ENCODE assay signal across 26 cellular contexts in the genomic region with DNA sequence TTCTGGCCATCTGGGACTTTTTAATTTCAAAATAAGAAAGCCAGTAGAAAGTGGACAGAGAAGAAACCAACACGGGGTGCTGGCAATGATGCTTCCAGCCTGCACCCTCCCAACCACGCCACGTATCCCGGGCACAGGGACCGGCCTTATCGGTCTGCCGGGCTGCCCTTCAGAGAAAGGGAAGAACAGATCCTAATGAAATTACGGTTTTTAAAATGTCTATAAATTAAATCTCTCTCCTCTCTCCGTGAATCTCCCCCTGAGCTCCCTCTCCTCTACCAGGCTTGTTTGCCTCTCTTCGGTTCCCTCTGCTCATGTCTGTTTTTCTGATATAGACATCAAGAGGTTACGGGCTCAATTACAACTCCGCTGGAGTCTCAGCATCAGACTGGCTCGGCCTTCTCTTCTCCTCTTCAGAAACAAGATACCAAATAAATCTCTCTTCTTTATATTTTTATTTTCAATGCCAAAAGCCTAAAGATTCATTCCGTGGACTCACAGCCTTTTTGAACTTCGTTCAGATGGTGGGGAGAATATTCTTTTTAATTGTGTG. TPM values are rescaled to one million over a fixed set of nuclear protein-coding genes. Genes with fewer than 3 reads are reported as not detected.
A peak's percentile ranks its signal among the peaks of the same experiment; 100 is the strongest.
DNase-seq lines count a peak whose midpoint lies in the region; ATAC-seq and TF ChIP-seq lines count a peak whose summit lies in the region.
"Had no signal": no experiment of that assay in that cellular context is flagged by ENCODE, and none has a peak within 500 bp of the region (broad histone marks: within the 10 kb centered on the region; RNA-seq: fewer than 3 reads in every experiment).

No MANE protein-coding gene starts in this region.

- no peaks in the 10 kb centered on the region for H3K9me3 ChIP-seq in BE2C
- H3K9me3 ChIP-seq in Panc1 (ENCODE audit: control insufficient read depth, insufficient read depth, low read depth, low read length), result no peaks in the 10 kb centered on the region
- H3K9me3 ChIP-seq in psoas muscle, result no peaks in the 10 kb centered on the region
- H3K9me3 ChIP-seq: BLaER1, gastroesophageal sphincter, upper lobe of left lung had no signal

- in situ Hi-C loops in Panc1 (cut with HindIII; ENCODE audit: low pct_unique_long_range_greater_than_20kb, low sequenced_read_pairs), result no loop called here

- peaks cover 35% of the 10 kb centered on the region for H3K27me3 Mint-ChIP-seq in activated CD4-positive, alpha-beta T cell treated with anti-CD3 and anti-CD28 coated beads, Interleukin-2, amount 10 ng/mL, durations not matched to agents 7 days and 5 days

- intact Hi-C loops in Panc1 (cut with micrococcal nuclease; ENCODE audit: unreplicated experiment), result loop anchor here (5.0 kb wide), 1 partner anchor 98 kb away; no protein-coding TSS in a partner anchor
- intact Hi-C loops in psoas muscle (cut with DNase I), result loop anchor here in 1 of 2 donors (5.0 kb wide), 1 partner anchor 278 kb away; no protein-coding TSS in a partner anchor

- peaks cover 11% of the 10 kb centered on the region for H3K4me1 Mint-ChIP-seq in activated CD4-positive, alpha-beta T cell treated with anti-CD3 and anti-CD28 coated beads, Interleukin-2, amount 10 ng/mL, durations not matched to agents 7 days and 5 days

- no peak overlapping the region for H3K4me3 Mint-ChIP-seq in activated CD4-positive, alpha-beta T cell treated with anti-CD3 and anti-CD28 coated beads, Interleukin-2, amount 10 ng/mL, durations not matched to agents 7 days and 5 days
- H3K4me3 Mint-ChIP-seq: activated naive CD8-positive, alpha-beta T cell treated with anti-CD3 and anti-CD28 coated beads for 36 hours; natural killer cell treated with Interleukin-12 subunit alpha and Interleukin-12 subunit beta and Interleukin-15 and Interleukin-18, amount 100 ng/mL, for 72 hours; stimulated activated naive CD8-positive, alpha-beta T cell treated with anti-CD3 and anti-CD28 coated beads, Interleukin-15, Interleukin-2, amounts not matched to agents 100 ng/mL and 50 ng/mL, for 24 hours; T-cell had no signal

- H3K27ac ChIP-seq in Panc1 (ENCODE audit: low read length) (peak overlapping the region; percentile 76), psoas muscle (peak overlapping the region; percentile 99)
- H3K27ac ChIP-seq: BLaER1, HL-60 had no signal

- 36 to 75% (median 37%) methylated on average over 15 of the region's 15 CpGs for WGBS in psoas muscle, 3 donors

- H3K9me3 Mint-ChIP-seq in activated CD4-positive, alpha-beta T cell treated with anti-CD3 and anti-CD28 coated beads, Interleukin-2, amount 10 ng/mL, durations not matched to agents 7 days and 5 days, result no peaks in the 10 kb centered on the region
- H3K9me3 Mint-ChIP-seq: activated naive CD8-positive, alpha-beta T cell treated with anti-CD3 and anti-CD28 coated beads for 36 hours; activated T-helper 2 cell treated with anti-CD3 and anti-CD28 coated beads, Interferon-gamma antibody, Interleukin-2, Interleukin-4, amounts not matched to agents 10 μg/mL and 5 μg/mL and 100 μg/mL, durations not matched to agents 14 hours and 24 hours and 36 hours; natural killer cell treated with Interleukin-12 subunit alpha and Interleukin-12 subunit beta and Interleukin-15 and Interleukin-18, amount 100 ng/mL, for 72 hours; stimulated activated naive CD8-positive, alpha-beta T cell treated with anti-CD3 and anti-CD28 coated beads, Interleukin-15, Interleukin-2, amounts not matched to agents 100 ng/mL and 50 ng/mL, for 24 hours; T-cell had no signal

- H3K4me3 ChIP-seq in BE2C (ENCODE audit: low read depth, low read length), result peak overlapping the region; percentile 37
- peak overlapping the region; percentile 9 to 41 for H3K4me3 ChIP-seq in Panc1 (ENCODE audit: low read depth in 2 of 2, low read length in 2 of 2)
- H3K4me3 ChIP-seq in psoas muscle, result peak overlapping the region; percentile 45
- H3K4me3 ChIP-seq: BLaER1, gastroesophageal sphincter, upper lobe of left lung had no signal

- no TSS peak for BruUV-seq in Panc1 (replicated peaks; lab: Mats Ljungman, UMichigan)

- H3K36me3 Mint-ChIP-seq in activated CD4-positive, alpha-beta T cell treated with anti-CD3 and anti-CD28 coated beads, Interleukin-2, amount 10 ng/mL, durations not matched to agents 7 days and 5 days (ENCODE audit: low read depth), result no peaks in the 10 kb centered on the region
- H3K36me3 Mint-ChIP-seq: activated naive CD8-positive, alpha-beta T cell treated with anti-CD3 and anti-CD28 coated beads for 36 hours; natural killer cell treated with Interleukin-12 subunit alpha and Interleukin-12 subunit beta and Interleukin-15 and Interleukin-18, amount 100 ng/mL, for 72 hours; T-cell had no signal

- ATAC-seq in Panc1, result no peak
- ATAC-seq in psoas muscle, result no peak
- ATAC-seq: esophagus mucosa; gastroesophageal sphincter; natural killer cell treated with Interleukin-12 subunit alpha and Interleukin-12 subunit beta and Interleukin-15 and Interleukin-18, amount 100 ng/mL, for 72 hours; T-cell had no signal

- H3K27ac Mint-ChIP-seq in activated CD4-positive, alpha-beta T cell treated with anti-CD3 and anti-CD28 coated beads, Interleukin-2, amount 10 ng/mL, durations not matched to agents 7 days and 5 days, result no peak overlapping the region
- H3K27ac Mint-ChIP-seq: activated naive CD8-positive, alpha-beta T cell treated with anti-CD3 and anti-CD28 coated beads for 36 hours; activated T-helper 2 cell treated with anti-CD3 and anti-CD28 coated beads, Interferon-gamma antibody, Interleukin-2, Interleukin-4, amounts not matched to agents 10 μg/mL and 5 μg/mL and 100 μg/mL, durations not matched to agents 14 hours and 24 hours and 36 hours; natural killer cell treated with Interleukin-12 subunit alpha and Interleukin-12 subunit beta and Interleukin-15 and Interleukin-18, amount 100 ng/mL, for 72 hours; stimulated activated naive CD8-positive, alpha-beta T cell treated with anti-CD3 and anti-CD28 coated beads, Interleukin-15, Interleukin-2, amounts not matched to agents 100 ng/mL and 50 ng/mL, for 24 hours; T-cell had no signal

- POLR2A ChIA-PET in Panc1 (lab: Charles Lee), result no interaction called here
- POLR2A ChIA-PET in activated CD4-positive, alpha-beta T cell treated with anti-CD3 and anti-CD28 coated beads, Interleukin-2, amount 10 ng/mL, durations not matched to agents 7 days and 5 days (lab: Charles Lee), result no interaction called here

- no peak for TF ChIP-seq CTCF in BE2C (IDR thresholded peaks at IDR 0.05; ENCODE audit: low read depth, low read length)
- no peak for TF ChIP-seq CTCF in Panc1 (IDR thresholded peaks at IDR 0.05)
- no peak for TF ChIP-seq CTCF in psoas muscle (IDR thresholded peaks at IDR 0.05)

- H3K36me3 ChIP-seq in BE2C (no peaks in the 10 kb centered on the region), Panc1 (ENCODE audit: control insufficient read depth, insufficient read depth, low read length) (no peaks in the 10 kb centered on the region), psoas muscle (ENCODE audit: insufficient read depth in 1 of 2, low read depth in 1 of 2) (no peaks in the 10 kb centered on the region)
- H3K36me3 ChIP-seq: BLaER1, gastroesophageal sphincter, upper lobe of left lung had no signal

- peak; percentile 81 for DNase-seq in NCI-H1092 treated with DMSO at 0.1 percent for 48 hours (lab: John Stamatoyannopoulos, UW)
- no peak for DNase-seq in NCI-H1092 (lab: John Stamatoyannopoulos, UW)
- peak; percentile 25 for DNase-seq in BE2C
- DNase-seq in Panc1 (ENCODE audit: low read depth, low spot score), result no peak
- DNase-seq in psoas muscle, result no peak
- DNase-seq in T1000 (lab: John Stamatoyannopoulos, UW), result no peak
- no peak for DNase-seq in EL
- no peak for DNase-seq in activated CD4-positive, alpha-beta T cell treated with anti-CD3 and anti-CD28 coated beads, Interleukin-2, amount 10 ng/mL, durations not matched to agents 7 days and 5 days
- DNase-seq: activated CD4-positive, alpha-beta T cell treated with anti-CD3 and anti-CD28 coated beads, Interleukin-2, amount 50 U/mL, for 1 hour; activated CD8-positive, alpha-beta memory T cell treated with anti-CD3 and anti-CD28 coated beads, Interleukin-2, amount 50 U/mL, for 4 hours; activated naive CD8-positive, alpha-beta T cell treated with anti-CD3 and anti-CD28 coated beads for 36 hours; Calu3; effector CD8-positive, alpha-beta T cell; GDM1; NCI-H1436 treated with DMSO at 0.1 percent for 48 hours; SHP77 treated with DMSO at 0.1 percent for 48 hours; stimulated activated CD4-positive, alpha-beta T cell treated with anti-CD3 and anti-CD28 coated beads, Interleukin-4, amount 100 ng/mL, for 24 hours; T-cell; upper lobe of left lung had no signal

- H3K27me3 ChIP-seq in BE2C (no peaks in the 10 kb centered on the region), Panc1 (ENCODE audit: control insufficient read depth, insufficient read depth, low read length) (no peaks in the 10 kb centered on the region), psoas muscle (ENCODE audit: insufficient read depth in 3 of 3, low read length in 2 of 3) (no peaks in the 10 kb centered on the region)

- CTCF ChIA-PET in Panc1 (lab: Charles Lee), result interaction anchor here (0.5 kb wide), 1 partner anchor 290 kb away, joined by 3 read pairs; no protein-coding TSS in a partner anchor
- CTCF ChIA-PET in activated CD4-positive, alpha-beta T cell treated with anti-CD3 and anti-CD28 coated beads, Interleukin-2, amount 10 ng/mL, durations not matched to agents 7 days and 5 days (lab: Charles Lee), result no interaction called here

- peaks cover 15% of the 10 kb centered on the region for H3K4me1 ChIP-seq in BE2C
- H3K4me1 ChIP-seq in Panc1 (ENCODE audit: control insufficient read depth, insufficient read depth, low read length), result peaks cover 50% of the 10 kb centered on the region
- peaks cover 53% of the 10 kb centered on the region for H3K4me1 ChIP-seq in psoas muscle

RNA-seq across cellular contexts. Expression of a gene that starts 6.2 kb away (rescaled TPM):
- polyA plus RNA-seq in BE2C (2012; ENCODE audit: insufficient read depth, insufficient read length, low read depth), result 12.2 TPM
- total RNA-seq in Panc1 (2021; ENCODE audit: unreplicated experiment) (27.8 TPM), psoas muscle (10 to 100 TPM; 53.1 to 83.3 (median 60.8) TPM)
- polyA plus RNA-seq in Panc1 (2012; ENCODE audit: insufficient read length), result 15.3 TPM
- 10 to 100 TPM in 2 of 3 donors, 1 to 10 TPM in 1; 2.6 to 23.7 (median 11.0) TPM for polyA plus RNA-seq in psoas muscle
- 1 to 10 TPM; 7.6 to 9.8 TPM for total RNA-seq in activated CD4-positive, alpha-beta T cell treated with anti-CD3 and anti-CD28 coated beads, Interleukin-2, amount 10 ng/mL, durations not matched to agents 7 days and 5 days

Comparison
In these comparisons a context has a peak if more than half of its experiments do, and no peak if none do; other contexts are left out.
1. DNase-seq: peak in NCI-H1092 treated with DMSO at 0.1 percent for 48 hours (single experiment) and BE2C (single experiment); none in NCI-H1092 (single experiment), Panc1 (single experiment), psoas muscle (0 of 2), T1000 (single experiment), EL (single experiment) and activated CD4-positive, alpha-beta T cell treated with anti-CD3 and anti-CD28 coated beads, Interleukin-2, amount 10 ng/mL, durations not matched to agents 7 days and 5 days (single experiment).
2. Peak in every context shown above with its lines, with median percentiles within 50 percentile points of each other: H3K4me3 ChIP-seq.